Comparison of ENCODE assay signal across 25 cellular contexts in genomic region chr16:67989322-67990017, GRCh38. TPM values are rescaled to one million over a fixed set of nuclear protein-coding genes. Genes with fewer than 3 reads are reported as not detected.
DNase-seq lines count a peak whose midpoint lies in the region; ATAC-seq, FAIRE-seq and TF ChIP-seq lines count a peak whose summit lies in the region.
"Had no signal": no experiment of that assay in that cellular context is flagged by ENCODE, and none has a peak within 500 bp of the region (broad histone marks: within the 10 kb centered on the region; RNA-seq: fewer than 3 reads in every experiment).

No MANE protein-coding gene starts in this region.

- H2BK15ac ChIP-seq in H1 (ENCODE audit: low read length) = no peak overlapping the region

- no peak overlapping the region for H3K23ac ChIP-seq in H1 (ENCODE audit: insufficient read length)

- H3K79me2 ChIP-seq in H1 (ENCODE audit: control insufficient read depth in 1 of 2, insufficient read depth in 2 of 2, low read length in 2 of 2) = no peaks in the 10 kb centered on the region

- no peak overlapping the region for H2BK20ac ChIP-seq in H1 (ENCODE audit: low read length)

- no peak for FAIRE-seq in H1 (lab: Jason Lieb, UNC)
- FAIRE-seq: colon, H54 had no signal

- TF ChIP-seq POLR2A in H1 (IDR thresholded peaks at IDR 0.05; ENCODE audit: control extremely low read depth in 1 of 2, low read depth in 2 of 2, low read length in 2 of 2) = no peak
- TF ChIP-seq POLR2A in gastrocnemius medialis (IDR thresholded peaks at IDR 0.05) = no peak

- no peak overlapping the region for H2AK5ac ChIP-seq in H1 (ENCODE audit: low read depth, low read length)

- POLR2A ChIA-PET in H1 (lab: Charles Lee; ENCODE audit: partially characterized antibody) = interaction anchor here (0.6 to 5.1 kb wide), 2 partner anchors 33 to 94 kb away, joined by 3 to 26 read pairs; partner anchors contain the start of genes DDX28 and DUS2

- 0 out of 2 replicates have a peak overlapping the region, but pooled peaks have one; percentile 27 for H2BK12ac ChIP-seq in H1 (ENCODE audit: low read depth, low read length)

- H3K4me1 ChIP-seq in H1 (replicated peaks in 1 of 4; ENCODE audit: control insufficient read depth in 3 of 4, insufficient read depth in 4 of 4, low read length in 3 of 4) = no peaks in the 10 kb centered on the region; a peak in 3 of 7 replicates
- H3K4me1 ChIP-seq in gastrocnemius medialis = peaks cover 56 to 72% of the 10 kb centered on the region in 2 donors

- TF ChIP-seq EP300 in H1 (IDR thresholded peaks at IDR 0.05; ENCODE audit: borderline replicate concordance in 1 of 2, low read depth in 2 of 2, low read length in 2 of 2) = no peak

- H4K20me1 ChIP-seq in H1 (replicated peaks in 1 of 2; ENCODE audit: control insufficient read depth in 1 of 2, insufficient read depth in 2 of 2, low read length in 2 of 2) = no peaks in the 10 kb centered on the region

- H3K4ac ChIP-seq in H1 (replicated peaks; ENCODE audit: insufficient read length, low read depth, low read length) = no peak overlapping the region

- H3K79me1 ChIP-seq in H1 (ENCODE audit: low read depth, low read length) = no peaks in the 10 kb centered on the region; the same call in 1 of the 2 replicates

- H3K9me3 ChIP-seq in H1 (ENCODE audit: insufficient read depth in 2 of 2, low read depth in 1 of 2, low read length in 1 of 2) = no peaks in the 10 kb centered on the region
- no peaks in the 10 kb centered on the region for H3K9me3 ChIP-seq in gastrocnemius medialis
- H3K9me3 ChIP-seq: MG63, thyroid gland had no signal

- H4K5ac ChIP-seq in H1 (ENCODE audit: insufficient read length, low read depth, low read length) = no peak overlapping the region

- in situ Hi-C loops in gastrocnemius medialis (cut with MboI; ENCODE audit: low sequenced_read_pairs in 4 of 4) = loop anchor here in 2 of 4 donors (5.0 to 10.0 kb wide), 2 partner anchors 55 to 58 kb away; no protein-coding TSS in a partner anchor

- H4K8ac ChIP-seq in H1 (ENCODE audit: extremely low read depth, insufficient read depth, low read length) = peak overlapping the region; percentile 77; the same call in 1 of the 2 replicates

- H3K36me3 ChIP-seq in H1 (ENCODE audit: control insufficient read depth in 2 of 4, insufficient read depth in 4 of 4, low read length in 3 of 4) (no peaks in the 10 kb centered on the region), gastrocnemius medialis (no peaks in the 10 kb centered on the region)
- H3K36me3 ChIP-seq: MG63, thyroid gland had no signal

- H3K27ac ChIP-seq in H1 (ENCODE audit: low read depth, low read length) (no peak overlapping the region), gastrocnemius medialis (peak overlapping the region; percentile 83 to 93 (median 92))
- H3K27ac ChIP-seq: thyroid gland had no signal

- ATAC-seq in GM21529 (IDR thresholded peaks at IDR 0.05; ENCODE audit: unreplicated experiment) = peak; percentile 29
- peak; percentile 63 to 75 for ATAC-seq in gastrocnemius medialis
- no peak for ATAC-seq in HG03045 (IDR thresholded peaks at IDR 0.05; ENCODE audit: unreplicated experiment)
- ATAC-seq in HG02798 (IDR thresholded peaks at IDR 0.05; ENCODE audit: poor library complexity, unreplicated experiment) = no peak
- ATAC-seq: stimulated activated naive CD8-positive, alpha-beta T cell treated with anti-CD3 and anti-CD28 coated beads, Interleukin-15, Interleukin-2, amounts not matched to agents 100 U/mL and 50 U/mL, for 24 hours had no signal

- TF ChIP-seq RAD21 in H1 (IDR thresholded peaks at IDR 0.05 in 1 of 2, conservative IDR thresholded peaks at IDR 0.05 in 1 of 2; ENCODE audit: low read depth in 2 of 2, low read length in 2 of 2) = no peak

- peak; percentile 75 for DNase-seq in GM12865 (ENCODE audit: low read depth)
- DNase-seq in H1 (ENCODE audit: low read depth in 1 of 2, low spot score in 2 of 2) = no peak
- DNase-seq in gastrocnemius medialis = peak; percentile 59 to 77
- no peak for DNase-seq in NCI-H1417 (lab: John Stamatoyannopoulos, UW)
- DNase-seq: activated CD4-positive, alpha-beta T cell treated with anti-CD3 and anti-CD28 coated beads, Interleukin-2, amount 50 U/mL, for 1 hour; activated effector memory CD4-positive, alpha-beta T cell treated with anti-CD3 and anti-CD28 coated beads, Interleukin-2, amount 50 U/mL, for 16 hours; COR-L47; DMS79; mesendoderm; MG63; NCI-H1436 treated with DMSO at 0.1 percent for 48 hours; NCI-H524; stimulated activated CD4-positive, alpha-beta T cell treated with anti-CD3 and anti-CD28 coated beads, Interleukin-2, amount 100 ng/mL, for 48 hours; stimulated activated naive CD8-positive, alpha-beta T cell treated with anti-CD3 and anti-CD28 coated beads, Interleukin-15, Interleukin-2, amounts not matched to agents 100 U/mL and 50 U/mL, for 24 hours; thyroid gland had no signal

- H2BK5ac ChIP-seq in H1 (ENCODE audit: low read depth, low read length) = no peak overlapping the region

- H3K23me2 ChIP-seq in H1 (ENCODE audit: low read depth, low read length) = no peaks in the 10 kb centered on the region; the same call in 1 of the 2 replicates

- no peak overlapping the region for H2AFZ ChIP-seq in H1 (ENCODE audit: low read length)

- no peak overlapping the region for H3K14ac ChIP-seq in H1 (ENCODE audit: insufficient read length)

- no peak overlapping the region for H3K4me2 ChIP-seq in H1 (ENCODE audit: insufficient read depth in 1 of 2, low read depth in 2 of 2, low read length in 2 of 2)
- H3K4me2 ChIP-seq: smooth muscle cell had no signal

- CTCF ChIA-PET in H1 (lab: Charles Lee; ENCODE audit: partially characterized antibody) = interaction anchor here (0.6 to 4.1 kb wide), 5 partner anchors 8 to 54 kb away, joined by 3 to 23 read pairs (median 3); partner anchors contain the start of gene DPEP2

- TF ChIP-seq CTCF in GM12865 (IDR thresholded peaks at IDR 0.05; ENCODE audit: insufficient read depth, low read depth, low read length, missing control alignments) (no peak), H1 (IDR thresholded peaks at IDR 0.05; ENCODE audit: control extremely low read depth in 1 of 3, insufficient read depth in 1 of 3, low read depth in 1 of 3, low read length in 3 of 3) (no peak), gastrocnemius medialis (IDR thresholded peaks at IDR 0.05 in 4 of 5, conservative IDR thresholded peaks at IDR 0.05 in 1 of 5) (no peak)

- peaks cover 0 to 12% (median 8%) of the 10 kb centered on the region in 4 experiments; a peak in 5 of 7 replicates for H3K27me3 ChIP-seq in H1 (replicated peaks in 1 of 4; ENCODE audit: control insufficient read depth in 3 of 4, extremely low read depth in 1 of 4, insufficient read depth in 3 of 4, low read length in 3 of 4)
- no peaks in the 10 kb centered on the region for H3K27me3 ChIP-seq in gastrocnemius medialis
- H3K27me3 ChIP-seq: MG63, thyroid gland had no signal

- H2BK120ac ChIP-seq in H1 (replicated peaks; ENCODE audit: low read depth, low read length) = no peak overlapping the region

- no peak overlapping the region for H3K18ac ChIP-seq in H1 (ENCODE audit: extremely low read depth, low read length)

- H3K56ac ChIP-seq in H1 (replicated peaks; ENCODE audit: insufficient read length, low read depth, low read length) = no peak overlapping the region

- no peak overlapping the region for H3K4me3 ChIP-seq in GM12865 (ENCODE audit: low read depth, low read length)
- no peak overlapping the region for H3K4me3 ChIP-seq in H1 (ENCODE audit: extremely low read depth in 1 of 4, insufficient read depth in 2 of 4, low read depth in 3 of 4, low read length in 4 of 4)
- no peak overlapping the region for H3K4me3 ChIP-seq in gastrocnemius medialis
- H3K4me3 ChIP-seq: MG63, smooth muscle cell, thyroid gland had no signal

- 94% methylated on average over 7 of the region's 8 CpGs; no CpG with 5 or more reads in 1 of the 2 experiments for WGBS in H1 (ENCODE audit: extremely low coverage in 1 of 2, insufficient coverage in 1 of 2, insufficient read length in 1 of 2, insufficient replicate concordance in 2 of 2, low coverage in 1 of 2, low lambda C conversion rate in 2 of 2, missing lambda C conversion rate in 1 of 2), 2 experiments

- H3K9ac ChIP-seq in H1 (replicated peaks in 1 of 4; ENCODE audit: extremely low read depth in 1 of 4, low read depth in 3 of 4, low read length in 3 of 4) = no peak overlapping the region

- H4K91ac ChIP-seq in H1 (replicated peaks; ENCODE audit: insufficient read length, low read length) = no peak overlapping the region

- intact Hi-C loops in gastrocnemius medialis (cut with DNase I; ENCODE audit: low total_unique reads) = loop anchor here (2.0 kb wide), 1 partner anchor 55 kb away; no protein-coding TSS in a partner anchor

RNA-seq across cellular contexts. Expression of gene DPEP3, which starts 9.2 kb away (rescaled TPM):
- 9.9 and 10.6 TPM in 2 replicates for total RNA-seq in H1 (2021; fragmentation: NEBNext Ultra II Directional; extraction: Animal tissue kit (Norgen Biotek cat#: 25700))
- 6.5 and 12.7 TPM in 2 replicates for polyA plus RNA-seq in H1 (2011; rRNA removed)
- polyA plus RNA-seq in H1 (2011; cell fraction: cytosol; rRNA removed) = 5.6 TPM
- 14.0 TPM for polyA plus RNA-seq in H1 (2011; cell fraction: nucleus; rRNA removed)
- polyA plus RNA-seq in H1 (2012, experiment 1 of 2) = 5.9 to 9.4 TPM (median 8.9 TPM) in 4 replicates
- polyA plus RNA-seq in H1 (2012, experiment 2 of 2) = 11.5 TPM
- polyA plus RNA-seq in H1 (2013, experiment 1 of 2) = 12.1 TPM
- 10.7 TPM for polyA plus RNA-seq in H1 (2013, experiment 2 of 2)
- 2.9 and 5.2 TPM in 2 replicates for polyA minus RNA-seq in H1 (2011; rRNA and poly(A)+ RNA removed)
- polyA minus RNA-seq in H1 (2011; cell fraction: cytosol; rRNA and poly(A)+ RNA removed) = 3.7 TPM
- polyA minus RNA-seq in H1 (2011; cell fraction: nucleus; rRNA and poly(A)+ RNA removed) = 3.0 TPM
- not detected for total RNA-seq in gastrocnemius medialis
- total RNA-seq: fibroblast of lung, glomerular endothelial cell, smooth muscle cell had no signal
- polyA plus RNA-seq: fibroblast of lung, neural cell, smooth muscle cell had no signal

RNA-seq across cellular contexts. Expression of gene DPEP2, which starts 9.8 kb away (rescaled TPM):
- not detected in 2 replicates for total RNA-seq in H1 (2021; fragmentation: NEBNext Ultra II Directional; extraction: Animal tissue kit (Norgen Biotek cat#: 25700))
- 0.05 TPM in 1 of 2 replicates, not detected in the other for polyA plus RNA-seq in H1 (2011; rRNA removed)
- not detected for polyA plus RNA-seq in H1 (2011; cell fraction: cytosol; rRNA removed)
- polyA plus RNA-seq in H1 (2011; cell fraction: nucleus; rRNA removed) = 0.11 TPM
- not detected in 4 replicates for polyA plus RNA-seq in H1 (2012, experiment 1 of 2)
- not detected for polyA plus RNA-seq in H1 (2012, experiment 2 of 2)
- not detected for polyA plus RNA-seq in H1 (2013, experiment 1 of 2)
- not detected for polyA plus RNA-seq in H1 (2013, experiment 2 of 2)
- not detected in 2 replicates for polyA minus RNA-seq in H1 (2011; rRNA and poly(A)+ RNA removed)
- polyA minus RNA-seq in H1 (2011; cell fraction: cytosol; rRNA and poly(A)+ RNA removed) = not detected
- polyA minus RNA-seq in H1 (2011; cell fraction: nucleus; rRNA and poly(A)+ RNA removed) = not detected
- under 1 TPM in 2 of 4 donors, not detected in 2; 0.26 to 0.38 TPM for total RNA-seq in gastrocnemius medialis
- total RNA-seq: fibroblast of lung, smooth muscle cell had no signal
- polyA plus RNA-seq: fibroblast of lung, neural cell, smooth muscle cell had no signal

RNA-seq across cellular contexts. Expression of gene SLC12A4, which starts 21.0 kb away (rescaled TPM):
- 41.3 and 46.6 TPM in 2 replicates for total RNA-seq in H1 (2021; fragmentation: NEBNext Ultra II Directional; extraction: Animal tissue kit (Norgen Biotek cat#: 25700))
- 49.3 and 66.6 TPM in 2 replicates for polyA plus RNA-seq in H1 (2011; rRNA removed)
- 35.5 TPM for polyA plus RNA-seq in H1 (2011; cell fraction: cytosol; rRNA removed)
- polyA plus RNA-seq in H1 (2011; cell fraction: nucleus; rRNA removed) = 195 TPM
- 34.9 to 45.5 TPM (median 42.8 TPM) in 4 replicates for polyA plus RNA-seq in H1 (2012, experiment 1 of 2)
- 26.8 TPM for polyA plus RNA-seq in H1 (2012, experiment 2 of 2)
- polyA plus RNA-seq in H1 (2013, experiment 1 of 2) = 32.1 TPM
- polyA plus RNA-seq in H1 (2013, experiment 2 of 2) = 31.3 TPM
- polyA minus RNA-seq in H1 (2011; rRNA and poly(A)+ RNA removed) = 65.4 and 66.1 TPM in 2 replicates
- 40.2 TPM for polyA minus RNA-seq in H1 (2011; cell fraction: cytosol; rRNA and poly(A)+ RNA removed)
- 80.2 TPM for polyA minus RNA-seq in H1 (2011; cell fraction: nucleus; rRNA and poly(A)+ RNA removed)
- 10 to 100 TPM; 10.4 to 30.8 (median 15.8) TPM for total RNA-seq in gastrocnemius medialis

RNA-seq across cellular contexts. Expression of gene DPEP2NB, which starts 26.2 kb away (rescaled TPM):
- not detected in 2 replicates for total RNA-seq in H1 (2021; fragmentation: NEBNext Ultra II Directional; extraction: Animal tissue kit (Norgen Biotek cat#: 25700))
- polyA plus RNA-seq in H1 (2011; rRNA removed) = not detected in 2 replicates
- polyA plus RNA-seq in H1 (2011; cell fraction: cytosol; rRNA removed) = not detected
- not detected for polyA plus RNA-seq in H1 (2011; cell fraction: nucleus; rRNA removed)
- not detected in 4 replicates for polyA plus RNA-seq in H1 (2012, experiment 1 of 2)
- not detected for polyA plus RNA-seq in H1 (2012, experiment 2 of 2)
- polyA plus RNA-seq in H1 (2013, experiment 1 of 2) = not detected
- not detected for polyA plus RNA-seq in H1 (2013, experiment 2 of 2)
- polyA minus RNA-seq in H1 (2011; rRNA and poly(A)+ RNA removed) = 0.20 TPM in 1 of 2 replicates, not detected in the other
- polyA minus RNA-seq in H1 (2011; cell fraction: cytosol; rRNA and poly(A)+ RNA removed) = not detected
- not detected for polyA minus RNA-seq in H1 (2011; cell fraction: nucleus; rRNA and poly(A)+ RNA removed)
- total RNA-seq in gastrocnemius medialis = not detected
- total RNA-seq: fibroblast of lung; glomerular endothelial cell; smooth muscle cell; T-helper 2 cell treated with Interferon-gamma antibody and Interleukin-4, amounts not matched to agents 100 ng/mL and 5 ng/mL, for 36 hours; thyroid gland had no signal
- polyA plus RNA-seq: fibroblast of lung, neural cell, smooth muscle cell had no signal

RNA-seq across cellular contexts. Expression of gene DDX28, which starts 33.6 kb away (rescaled TPM):
- 16.8 and 17.2 TPM in 2 replicates for total RNA-seq in H1 (2021; fragmentation: NEBNext Ultra II Directional; extraction: Animal tissue kit (Norgen Biotek cat#: 25700))
- 28.1 and 30.3 TPM in 2 replicates for polyA plus RNA-seq in H1 (2011; rRNA removed)
- polyA plus RNA-seq in H1 (2011; cell fraction: cytosol; rRNA removed) = 27.4 TPM
- polyA plus RNA-seq in H1 (2011; cell fraction: nucleus; rRNA removed) = 25.0 TPM
- 13.7 to 19.1 TPM (median 17.3 TPM) in 4 replicates for polyA plus RNA-seq in H1 (2012, experiment 1 of 2)
- 21.1 TPM for polyA plus RNA-seq in H1 (2012, experiment 2 of 2)
- 12.0 TPM for polyA plus RNA-seq in H1 (2013, experiment 1 of 2)
- polyA plus RNA-seq in H1 (2013, experiment 2 of 2) = 10.7 TPM
- polyA minus RNA-seq in H1 (2011; rRNA and poly(A)+ RNA removed) = 24.2 and 24.9 TPM in 2 replicates
- polyA minus RNA-seq in H1 (2011; cell fraction: cytosol; rRNA and poly(A)+ RNA removed) = 13.0 TPM
- 34.5 TPM for polyA minus RNA-seq in H1 (2011; cell fraction: nucleus; rRNA and poly(A)+ RNA removed)
- total RNA-seq in gastrocnemius medialis = 10 to 100 TPM in 2 of 4 donors, 1 to 10 TPM in 2; 6.2 to 16.1 (median 10.4) TPM

Comparison
In these comparisons a context has a peak if more than half of its experiments do, and no peak if none do; other contexts are left out.
1. DNase-seq: peak in GM12865 (single experiment) and gastrocnemius medialis (2 of 2); none in H1 (0 of 2) and NCI-H1417 (0 of 3).
2. ATAC-seq: peak in GM21529 (single experiment) and gastrocnemius medialis (2 of 2); none in HG03045 (single experiment) and HG02798 (single experiment).
3. RNA of gene DPEP3, which starts 9.2 kb away (total RNA-seq): 9.9 to 10.6 TPM in H1; not detected in gastrocnemius medialis; every median in the first group is over 10 times any median in the second.